Comparison of ENCODE assay signal across 17 cellular contexts in genomic region chr2:74137651-74138050, GRCh38. TPM values are rescaled to one million over a fixed set of nuclear protein-coding genes. Genes with fewer than 3 reads are reported as not detected.
A peak's percentile ranks its signal among the peaks of the same experiment; 100 is the strongest.
DNase-seq lines count a peak whose midpoint lies in the region; ATAC-seq, FAIRE-seq and TF ChIP-seq lines count a peak whose summit lies in the region.
"Had no signal": no experiment of that assay in that cellular context is flagged by ENCODE, and none has a peak within 500 bp of the region (broad histone marks: within the 10 kb centered on the region; RNA-seq: fewer than 3 reads in every experiment).

No MANE protein-coding gene starts in this region.

- no peak overlapping the region for H3K23ac ChIP-seq in H1 (ENCODE audit: insufficient read length)

- no peak overlapping the region for H2AFZ ChIP-seq in H1 (ENCODE audit: low read length)

- DNase-seq in activated T-cell treated with anti-CD3 and anti-CD28 coated beads, Interleukin-2, amount 50 U/mL, for 72 hours = no peak
- DNase-seq in activated T-cell treated with anti-CD3 and anti-CD28 coated beads, Interleukin-2, amount 50 U/mL, for 1 hour = no peak
- DNase-seq in GM20000 (ENCODE audit: low spot score) = peak; percentile 1
- DNase-seq in H1 (ENCODE audit: low read depth in 1 of 2, low spot score in 2 of 2) = no peak
- DNase-seq in stimulated activated CD8-positive, alpha-beta memory T cell treated with anti-CD3 and anti-CD28 coated beads, Interleukin-4, amount 100 ng/mL, for 48 hours = peak; percentile 10
- no peak for DNase-seq in activated CD4-positive, alpha-beta T cell treated with anti-CD3 and anti-CD28 coated beads, Interleukin-2, amount 50 U/mL, for 1 hour
- no peak for DNase-seq in naive thymus-derived CD4-positive, alpha-beta T cell
- DNase-seq in RWPE1 (ENCODE audit: low spot score) = no peak
- DNase-seq: 8988T; Calu3; CD8-positive, alpha-beta T cell; DMS79 treated with DMSO at 0.1 percent for 48 hours; GF-D8; HFFc6 had no signal

- H2BK15ac ChIP-seq in H1 (ENCODE audit: low read length) = no peak overlapping the region

- CTCF ChIA-PET in H1 (lab: Charles Lee; ENCODE audit: partially characterized antibody) (interaction anchor here (0.6 to 3.4 kb wide), 8 partner anchors 8 to 379 kb away, joined by 3 to 38 read pairs (median 8); no protein-coding TSS in a partner anchor), RWPE1 (lab: Yijun Ruan, JAX) (no interaction called here)
- CTCF ChIA-PET in naive thymus-derived CD4-positive, alpha-beta T cell (lab: Charles Lee) = no interaction called here

- no peak for TF ChIP-seq EP300 in H1 (IDR thresholded peaks at IDR 0.05; ENCODE audit: borderline replicate concordance in 1 of 2, low read depth in 2 of 2, low read length in 2 of 2)

- H3K4me1 ChIP-seq in H1 (replicated peaks in 1 of 4; ENCODE audit: control insufficient read depth in 3 of 4, insufficient read depth in 4 of 4, low read length in 3 of 4) = no peaks in the 10 kb centered on the region; a peak in 1 of 7 replicates
- H3K4me1 ChIP-seq in naive thymus-derived CD4-positive, alpha-beta T cell (ENCODE audit: control insufficient read depth in 2 of 2, insufficient read depth in 2 of 2, low read length in 2 of 2) = no peaks in the 10 kb centered on the region

- no peak for ATAC-seq in activated T-cell treated with anti-CD3 and anti-CD28 coated beads, Interleukin-2, amount 50 U/mL, for 72 hours (replicated peaks in 1 of 2)
- ATAC-seq in naive thymus-derived CD4-positive, alpha-beta T cell = no peak
- ATAC-seq: CD8-positive, alpha-beta T cell; HCT116 had no signal

- H3K27me3 Mint-ChIP-seq in activated T-cell treated with anti-CD3 and anti-CD28 coated beads, Interleukin-2, amount 50 U/mL, for 72 hours (ENCODE audit: low read depth) = no peaks in the 10 kb centered on the region
- H3K27me3 Mint-ChIP-seq in naive thymus-derived CD4-positive, alpha-beta T cell = peaks cover 0 to 5% (median 0%) of the 10 kb centered on the region in 5 donors

- H3K23me2 ChIP-seq in H1 (ENCODE audit: low read depth, low read length) = no peaks in the 10 kb centered on the region

- no peak overlapping the region for H2BK120ac ChIP-seq in H1 (replicated peaks; ENCODE audit: low read depth, low read length)

- no peaks in the 10 kb centered on the region for H3K79me2 ChIP-seq in H1 (ENCODE audit: control insufficient read depth in 1 of 2, insufficient read depth in 2 of 2, low read length in 2 of 2)

- no peak overlapping the region for H3K4me3 ChIP-seq in H1 (ENCODE audit: extremely low read depth in 1 of 4, insufficient read depth in 2 of 4, low read depth in 3 of 4, low read length in 4 of 4)
- no peak overlapping the region for H3K4me3 ChIP-seq in naive thymus-derived CD4-positive, alpha-beta T cell (ENCODE audit: low read length)
- H3K4me3 ChIP-seq: BLaER1 treated with 17β-estradiol and CSF1 and Interleukin-3, amounts not matched to agents 10 nM and 100 nM had no signal

- 86% methylated on average over 5 of the region's 5 CpGs; no CpG with 5 or more reads in 1 of the 2 experiments for WGBS in H1 (ENCODE audit: extremely low coverage in 1 of 2, insufficient coverage in 1 of 2, insufficient read length in 1 of 2, insufficient replicate concordance in 2 of 2, low coverage in 1 of 2, low lambda C conversion rate in 2 of 2, missing lambda C conversion rate in 1 of 2), 2 experiments

- POLR2A ChIA-PET in H1 (lab: Charles Lee; ENCODE audit: partially characterized antibody) = interaction anchor here (0.7 to 3.1 kb wide), 5 partner anchors 10 to 67 kb away, joined by 3 to 21 read pairs (median 15); partner anchors contain the start of genes BOLA3 and MTHFD2
- POLR2A ChIA-PET in naive thymus-derived CD4-positive, alpha-beta T cell (lab: Charles Lee) = interaction anchor here (1.2 kb wide), 1 partner anchor 19 kb away, joined by 4 read pairs; no protein-coding TSS in a partner anchor
- POLR2A ChIA-PET in RWPE1 (lab: Yijun Ruan, JAX; ENCODE audit: low non-redundant PET) = no interaction called here

- H3K27ac ChIP-seq in H1 (ENCODE audit: low read depth, low read length) = no peak overlapping the region
- H3K27ac ChIP-seq in naive thymus-derived CD4-positive, alpha-beta T cell (ENCODE audit: low read depth, low read length) = no peak overlapping the region
- no peak overlapping the region for H3K27ac ChIP-seq in RWPE1
- H3K27ac ChIP-seq: BLaER1 treated with 17β-estradiol and CSF1 and Interleukin-3, amounts not matched to agents 10 nM and 100 nM; HL-60 had no signal

- no peaks in the 10 kb centered on the region for H3K27me3 ChIP-seq in H1 (replicated peaks in 1 of 4; ENCODE audit: control insufficient read depth in 3 of 4, extremely low read depth in 1 of 4, insufficient read depth in 3 of 4, low read length in 3 of 4)
- no peaks in the 10 kb centered on the region for H3K27me3 ChIP-seq in naive thymus-derived CD4-positive, alpha-beta T cell (ENCODE audit: control insufficient read depth in 2 of 2, insufficient read depth in 2 of 2, low read length in 2 of 2)
- H3K27me3 ChIP-seq: BLaER1 treated with 17β-estradiol and CSF1 and Interleukin-3, amounts not matched to agents 10 nM and 100 nM had no signal

- peaks cover 5 to 8% of the 10 kb centered on the region in 2 experiments for H4K20me1 ChIP-seq in H1 (replicated peaks in 1 of 2; ENCODE audit: control insufficient read depth in 1 of 2, insufficient read depth in 2 of 2, low read length in 2 of 2)

- no peak overlapping the region for H3K4me2 ChIP-seq in H1 (ENCODE audit: insufficient read depth in 1 of 2, low read depth in 2 of 2, low read length in 2 of 2)

- peak overlapping the region; percentile 3; the same call in 1 of the 2 replicates for H2BK5ac ChIP-seq in H1 (ENCODE audit: low read depth, low read length)

- no peak for TF ChIP-seq RAD21 in H1 (IDR thresholded peaks at IDR 0.05 in 1 of 2, conservative IDR thresholded peaks at IDR 0.05 in 1 of 2; ENCODE audit: low read depth in 2 of 2, low read length in 2 of 2)

- H3K36me3 Mint-ChIP-seq in activated T-cell treated with anti-CD3 and anti-CD28 coated beads, Interleukin-2, amount 50 U/mL, for 72 hours (ENCODE audit: insufficient read depth in 2 of 2) = peaks cover 0 to 13% of the 10 kb centered on the region in 2 donors
- peaks cover 11 to 51% (median 25%) of the 10 kb centered on the region in 5 donors for H3K36me3 Mint-ChIP-seq in naive thymus-derived CD4-positive, alpha-beta T cell

- intact Hi-C loops in naive thymus-derived CD4-positive, alpha-beta T cell (cut with micrococcal nuclease) = no loop called here

- no peak overlapping the region for H3K14ac ChIP-seq in H1 (ENCODE audit: insufficient read length)

- no peak for TF ChIP-seq CTCF in GM20000 (IDR thresholded peaks at IDR 0.05; ENCODE audit: extremely low read depth, missing control alignments)
- TF ChIP-seq CTCF in H1 (IDR thresholded peaks at IDR 0.05; ENCODE audit: control extremely low read depth in 1 of 3, insufficient read depth in 1 of 3, low read depth in 1 of 3, low read length in 3 of 3) = no peak
- no peak for TF ChIP-seq CTCF in RWPE1 (conservative IDR thresholded peaks at IDR 0.05; ENCODE audit: low read depth)

- no peak overlapping the region for H4K8ac ChIP-seq in H1 (ENCODE audit: extremely low read depth, insufficient read depth, low read length)

- H3K56ac ChIP-seq in H1 (replicated peaks; ENCODE audit: insufficient read length, low read depth, low read length) = no peak overlapping the region

- H3K4me1 Mint-ChIP-seq in activated T-cell treated with anti-CD3 and anti-CD28 coated beads, Interleukin-2, amount 50 U/mL, for 72 hours (ENCODE audit: low read depth) = peaks cover 15% of the 10 kb centered on the region
- peaks cover 0 to 13% (median 5%) of the 10 kb centered on the region in 7 donors for H3K4me1 Mint-ChIP-seq in naive thymus-derived CD4-positive, alpha-beta T cell

- H2BK20ac ChIP-seq in H1 (ENCODE audit: low read length) = no peak overlapping the region

- H2AK5ac ChIP-seq in H1 (ENCODE audit: low read depth, low read length) = no peak overlapping the region

- H4K5ac ChIP-seq in H1 (ENCODE audit: insufficient read length, low read depth, low read length) = no peak overlapping the region

- no peak overlapping the region for H4K91ac ChIP-seq in H1 (replicated peaks; ENCODE audit: insufficient read length, low read length)

- peaks cover 2% of the 10 kb centered on the region; the same call in 1 of the 2 replicates for H3K79me1 ChIP-seq in H1 (ENCODE audit: low read depth, low read length)

- H3K9me3 ChIP-seq in H1 (ENCODE audit: insufficient read depth in 2 of 2, low read depth in 1 of 2, low read length in 1 of 2) = no peaks in the 10 kb centered on the region
- H3K9me3 ChIP-seq in naive thymus-derived CD4-positive, alpha-beta T cell (ENCODE audit: control insufficient read depth in 2 of 3, low read length in 3 of 3) = no peaks in the 10 kb centered on the region

- no peak for FAIRE-seq in H1 (lab: Jason Lieb, UNC)

- H3K27ac Mint-ChIP-seq in activated T-cell treated with anti-CD3 and anti-CD28 coated beads, Interleukin-2, amount 50 U/mL, for 72 hours = peak overlapping the region; percentile 20
- H3K27ac Mint-ChIP-seq in naive thymus-derived CD4-positive, alpha-beta T cell = peak overlapping the region in 1 of 9 donors; percentile 51
- H3K27ac Mint-ChIP-seq: CD8-positive, alpha-beta T cell; HFFc6 had no signal

- no peak overlapping the region for H3K9ac ChIP-seq in H1 (replicated peaks in 1 of 4; ENCODE audit: extremely low read depth in 1 of 4, low read depth in 3 of 4, low read length in 3 of 4)
- H3K9ac ChIP-seq: BLaER1 treated with 17β-estradiol and CSF1 and Interleukin-3, amounts not matched to agents 10 nM and 100 nM had no signal

- H3K18ac ChIP-seq in H1 (ENCODE audit: extremely low read depth, low read length) = no peak overlapping the region

- H2BK12ac ChIP-seq in H1 (ENCODE audit: low read depth, low read length) = no peak overlapping the region

- no peak for TF ChIP-seq POLR2A in H1 (IDR thresholded peaks at IDR 0.05; ENCODE audit: control extremely low read depth in 1 of 2, low read depth in 2 of 2, low read length in 2 of 2)

- H3K36me3 ChIP-seq in H1 (ENCODE audit: control insufficient read depth in 2 of 4, insufficient read depth in 4 of 4, low read length in 3 of 4) = peaks cover 0 to 21% (median 5%) of the 10 kb centered on the region in 4 experiments; a peak in 4 of 8 replicates
- H3K36me3 ChIP-seq in naive thymus-derived CD4-positive, alpha-beta T cell (ENCODE audit: control insufficient read depth in 2 of 3, insufficient read depth in 3 of 3, low read length in 3 of 3) = peaks cover 0 to 31% (median 0%) of the 10 kb centered on the region in 3 experiments

- no peaks in the 10 kb centered on the region for H3K9me3 Mint-ChIP-seq in activated T-cell treated with anti-CD3 and anti-CD28 coated beads, Interleukin-2, amount 50 U/mL, for 72 hours
- H3K9me3 Mint-ChIP-seq in naive thymus-derived CD4-positive, alpha-beta T cell = peaks cover 0 to 2% (median 0%) of the 10 kb centered on the region in 11 donors
- H3K9me3 Mint-ChIP-seq: CD8-positive, alpha-beta T cell; HFFc6 had no signal

- H3K4me3 Mint-ChIP-seq in activated T-cell treated with anti-CD3 and anti-CD28 coated beads, Interleukin-2, amount 50 U/mL, for 72 hours = no peak overlapping the region
- H3K4me3 Mint-ChIP-seq in naive thymus-derived CD4-positive, alpha-beta T cell = no peak overlapping the region
- H3K4me3 Mint-ChIP-seq: CD8-positive, alpha-beta T cell; HFFc6 had no signal

- H3K4ac ChIP-seq in H1 (replicated peaks; ENCODE audit: insufficient read length, low read depth, low read length) = no peak overlapping the region

RNA-seq across cellular contexts. Expression of gene BOLA3, which starts 10.1 kb away (rescaled TPM):
- total RNA-seq in activated T-cell treated with anti-CD3 and anti-CD28 coated beads, Interleukin-2, amount 50 U/mL, for 72 hours = 10 to 100 TPM; 41.1 to 42.5 TPM
- total RNA-seq in H1 (2021; fragmentation: NEBNext Ultra II Directional; extraction: Animal tissue kit (Norgen Biotek cat#: 25700)) = 67.3 and 68.6 TPM in 2 replicates
- polyA plus RNA-seq in H1 (2011; rRNA removed) = 41.5 and 46.1 TPM in 2 replicates
- polyA plus RNA-seq in H1 (2011; cell fraction: cytosol; rRNA removed) = 52.0 TPM
- polyA plus RNA-seq in H1 (2011; cell fraction: nucleus; rRNA removed) = 13.3 TPM
- polyA plus RNA-seq in H1 (2012, experiment 1 of 2) = 42.8 to 64.7 TPM (median 51.8 TPM) in 4 replicates
- 54.5 TPM for polyA plus RNA-seq in H1 (2012, experiment 2 of 2)
- polyA plus RNA-seq in H1 (2013, experiment 1 of 2) = 116 TPM
- 116 TPM for polyA plus RNA-seq in H1 (2013, experiment 2 of 2)
- polyA minus RNA-seq in H1 (2011; rRNA and poly(A)+ RNA removed) = 5.1 and 5.5 TPM in 2 replicates
- polyA minus RNA-seq in H1 (2011; cell fraction: cytosol; rRNA and poly(A)+ RNA removed) = 16.7 TPM
- polyA minus RNA-seq in H1 (2011; cell fraction: nucleus; rRNA and poly(A)+ RNA removed) = 26.5 TPM
- 10 to 100 TPM in 4 of 5 experiments, 1 to 10 TPM in 1; 6.9 to 54.8 (median 13.7) TPM for total RNA-seq in naive thymus-derived CD4-positive, alpha-beta T cell
- 10 to 100 TPM; 70.0 to 87.3 TPM for polyA plus RNA-seq in naive thymus-derived CD4-positive, alpha-beta T cell

RNA-seq across cellular contexts. Expression of gene MOB1A, which starts 41.0 kb away (rescaled TPM):
- total RNA-seq in activated T-cell treated with anti-CD3 and anti-CD28 coated beads, Interleukin-2, amount 50 U/mL, for 72 hours = 100 to 1,000 TPM; 121 to 135 TPM
- 91.7 and 93.9 TPM in 2 replicates for total RNA-seq in H1 (2021; fragmentation: NEBNext Ultra II Directional; extraction: Animal tissue kit (Norgen Biotek cat#: 25700))
- polyA plus RNA-seq in H1 (2011; rRNA removed) = 16.2 and 21.6 TPM in 2 replicates
- polyA plus RNA-seq in H1 (2011; cell fraction: cytosol; rRNA removed) = 23.6 TPM
- 8.9 TPM for polyA plus RNA-seq in H1 (2011; cell fraction: nucleus; rRNA removed)
- polyA plus RNA-seq in H1 (2012, experiment 1 of 2) = 20.6 to 48.6 TPM (median 27.5 TPM) in 4 replicates
- polyA plus RNA-seq in H1 (2012, experiment 2 of 2) = 12.7 TPM
- 37.4 TPM for polyA plus RNA-seq in H1 (2013, experiment 1 of 2)
- 38.3 TPM for polyA plus RNA-seq in H1 (2013, experiment 2 of 2)
- 31.8 and 53.8 TPM in 2 replicates for polyA minus RNA-seq in H1 (2011; rRNA and poly(A)+ RNA removed)
- polyA minus RNA-seq in H1 (2011; cell fraction: cytosol; rRNA and poly(A)+ RNA removed) = 22.6 TPM
- 25.8 TPM for polyA minus RNA-seq in H1 (2011; cell fraction: nucleus; rRNA and poly(A)+ RNA removed)
- total RNA-seq in naive thymus-derived CD4-positive, alpha-beta T cell = 100 to 1,000 TPM; 113 to 185 (median 140) TPM
- 100 to 1,000 TPM; 106 to 120 TPM for polyA plus RNA-seq in naive thymus-derived CD4-positive, alpha-beta T cell

Comparison
In these comparisons a context has a peak if more than half of its experiments do, and no peak if none do; other contexts are left out.
1. DNase-seq: peak in GM20000 (single experiment) and stimulated activated CD8-positive, alpha-beta memory T cell treated with anti-CD3 and anti-CD28 coated beads, Interleukin-4, amount 100 ng/mL, for 48 hours (single experiment); none in activated T-cell treated with anti-CD3 and anti-CD28 coated beads, Interleukin-2, amount 50 U/mL, for 72 hours (0 of 2), activated T-cell treated with anti-CD3 and anti-CD28 coated beads, Interleukin-2, amount 50 U/mL, for 1 hour (single experiment), H1 (0 of 2), activated CD4-positive, alpha-beta T cell treated with anti-CD3 and anti-CD28 coated beads, Interleukin-2, amount 50 U/mL, for 1 hour (single experiment), naive thymus-derived CD4-positive, alpha-beta T cell (0 of 9) and RWPE1 (single experiment).